ENCODE assay signal across 11 cellular contexts in the genomic region with DNA sequence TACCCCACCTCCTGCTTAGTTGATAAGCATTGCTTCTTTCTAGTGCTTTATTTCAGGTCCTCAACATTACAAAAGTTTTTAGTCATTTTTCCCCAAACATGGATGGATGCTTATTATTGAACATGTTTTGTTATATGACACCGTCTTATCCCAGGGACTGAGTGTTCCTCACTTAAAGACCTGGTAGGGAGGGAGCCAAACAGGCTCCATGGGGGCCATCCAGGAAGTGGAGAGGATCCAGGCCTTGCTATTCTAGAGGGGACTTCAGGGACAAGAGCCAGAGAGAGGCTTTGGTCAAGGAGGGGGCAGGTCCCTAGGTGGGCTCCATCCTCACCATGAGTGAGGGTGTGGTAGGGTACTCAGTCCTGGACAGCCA. TPM values are rescaled to one million over a fixed set of nuclear protein-coding genes. Genes with fewer than 3 reads are reported as not detected.
DNase-seq lines count a peak whose midpoint lies in the region; ATAC-seq and TF ChIP-seq lines count a peak whose summit lies in the region.
"Had no signal": no experiment of that assay in that cellular context is flagged by ENCODE, and none has a peak within 500 bp of the region (broad histone marks: within the 10 kb centered on the region; RNA-seq: fewer than 3 reads in every experiment).

No MANE protein-coding gene starts in this region.

- H3K36me3 ChIP-seq in colonic mucosa (no peaks in the 10 kb centered on the region), rectal smooth muscle tissue (ENCODE audit: control insufficient read depth, insufficient read depth, low read length) (peaks cover 2% of the 10 kb centered on the region)

- H3K4me1 ChIP-seq in colonic mucosa, result no peaks in the 10 kb centered on the region
- H3K4me1 ChIP-seq in rectal smooth muscle tissue (ENCODE audit: control insufficient read depth, insufficient read depth, low read length), result peaks cover 4% of the 10 kb centered on the region

- H3K9ac ChIP-seq in colonic mucosa (ENCODE audit: low read depth in 2 of 2, low read length in 2 of 2), result no peak overlapping the region
- H3K9ac ChIP-seq in rectal smooth muscle tissue (ENCODE audit: low read length), result no peak overlapping the region

- POLR2A ChIA-PET in WTC11 (lab: Charles Lee), result no interaction called here

- no peaks in the 10 kb centered on the region for H3K9me3 Mint-ChIP-seq in activated T-cell treated with anti-CD3 and anti-CD28 coated beads, Interleukin-2, amount 50 U/mL, for 72 hours
- H3K9me3 Mint-ChIP-seq in WTC11, result no peaks in the 10 kb centered on the region

- ATAC-seq in activated T-cell treated with anti-CD3 and anti-CD28 coated beads, Interleukin-2, amount 50 U/mL, for 72 hours (replicated peaks in 1 of 2), result peak in 1 of 2 donors; percentile 6
- no peak for ATAC-seq in WTC11

- peaks cover 43% of the 10 kb centered on the region for H3K4me1 Mint-ChIP-seq in activated T-cell treated with anti-CD3 and anti-CD28 coated beads, Interleukin-2, amount 50 U/mL, for 72 hours (ENCODE audit: low read depth)
- H3K4me1 Mint-ChIP-seq in WTC11, result peaks cover 47% of the 10 kb centered on the region

- H3K9me3 ChIP-seq in colonic mucosa, result no peaks in the 10 kb centered on the region

- TF ChIP-seq CTCF in LNCAP (IDR thresholded peaks at IDR 0.05) (peak; percentile 45), colonic mucosa (IDR thresholded peaks at IDR 0.05) (peak; percentile 9), WTC11 (IDR thresholded peaks at IDR 0.05) (no peak; the same call in 1 of the 2 replicates)

- no peak overlapping the region for H3K27ac ChIP-seq in colonic mucosa
- no peak overlapping the region for H3K27ac ChIP-seq in rectal smooth muscle tissue (ENCODE audit: low read depth, low read length)
- H3K27ac ChIP-seq in substantia nigra (ENCODE audit: low read depth, low read length, poor library complexity, severe bottlenecking), result no peak overlapping the region

- no peak overlapping the region for H3K27ac Mint-ChIP-seq in activated T-cell treated with anti-CD3 and anti-CD28 coated beads, Interleukin-2, amount 50 U/mL, for 72 hours
- no peak overlapping the region for H3K27ac Mint-ChIP-seq in WTC11
- H3K27ac Mint-ChIP-seq: activated CD4-positive, alpha-beta T cell treated with anti-CD3 and anti-CD28 coated beads, Interleukin-2, amount 10 ng/mL, durations not matched to agents 24 days and 14 days had no signal

- H3K27me3 ChIP-seq in colonic mucosa, result peaks cover 70% of the 10 kb centered on the region
- H3K27me3 ChIP-seq in rectal smooth muscle tissue (ENCODE audit: control insufficient read depth, insufficient read depth, low read length), result peaks cover 61% of the 10 kb centered on the region

- H3K4me3 ChIP-seq in colonic mucosa (no peak overlapping the region), rectal smooth muscle tissue (ENCODE audit: low read length) (peak overlapping the region; percentile 61)

- CTCF ChIA-PET in WTC11 (lab: Charles Lee), result interaction anchor here (1.0 to 11.1 kb wide), 8 partner anchors 9 to 151 kb away, joined by 3 to 188 read pairs (median 6); partner anchors contain the start of gene ACTR5

- peaks cover 90% of the 10 kb centered on the region for H3K27me3 Mint-ChIP-seq in activated T-cell treated with anti-CD3 and anti-CD28 coated beads, Interleukin-2, amount 50 U/mL, for 72 hours (ENCODE audit: low read depth)
- peaks cover 99% of the 10 kb centered on the region for H3K27me3 Mint-ChIP-seq in WTC11 (ENCODE audit: low read depth)

- DNase-seq in activated T-cell treated with anti-CD3 and anti-CD28 coated beads, Interleukin-2, amount 50 U/mL, for 72 hours, result no peak
- DNase-seq in activated T-cell treated with anti-CD3 and anti-CD28 coated beads, Interleukin-2, amount 50 U/mL, for 1 hour, result no peak
- no peak for DNase-seq in colonic mucosa
- DNase-seq in substantia nigra (lab: John Stamatoyannopoulos, UW), result no peak
- DNase-seq in NCI-H1436 treated with DMSO at 0.1 percent for 48 hours (lab: John Stamatoyannopoulos, UW), result no peak
- DNase-seq in WTC11 (ENCODE audit: low spot score), result no peak

- peak overlapping the region; percentile 73 to 83 for H3K4me3 Mint-ChIP-seq in activated T-cell treated with anti-CD3 and anti-CD28 coated beads, Interleukin-2, amount 50 U/mL, for 72 hours
- H3K4me3 Mint-ChIP-seq in WTC11, result no peak overlapping the region

- intact Hi-C loops in colonic mucosa (cut with DNase I), result loop anchor here (5.0 kb wide), 1 partner anchor 84 kb away; no protein-coding TSS in a partner anchor

- peaks cover 3% of the 10 kb centered on the region in 2 donors for H3K36me3 Mint-ChIP-seq in activated T-cell treated with anti-CD3 and anti-CD28 coated beads, Interleukin-2, amount 50 U/mL, for 72 hours (ENCODE audit: insufficient read depth in 2 of 2)
- H3K36me3 Mint-ChIP-seq in WTC11, result no peaks in the 10 kb centered on the region

TF ChIP-seq in WTC11, 78 proteins besides CTCF, POLR2A, EP300 and RAD21 (continues in another document):
- TF ChIP-seq GRHL2 (CRISPR knock-in tag; IDR thresholded peaks at IDR 0.05; ENCODE audit: insufficient replicate concordance, severe bottlenecking), result no peak
- TF ChIP-seq CREB1 (CRISPR knock-in tag; IDR thresholded peaks at IDR 0.05), result no peak
- TF ChIP-seq ERG (CRISPR knock-in tag; IDR thresholded peaks at IDR 0.05), result no peak
- TF ChIP-seq, protein P1, sequence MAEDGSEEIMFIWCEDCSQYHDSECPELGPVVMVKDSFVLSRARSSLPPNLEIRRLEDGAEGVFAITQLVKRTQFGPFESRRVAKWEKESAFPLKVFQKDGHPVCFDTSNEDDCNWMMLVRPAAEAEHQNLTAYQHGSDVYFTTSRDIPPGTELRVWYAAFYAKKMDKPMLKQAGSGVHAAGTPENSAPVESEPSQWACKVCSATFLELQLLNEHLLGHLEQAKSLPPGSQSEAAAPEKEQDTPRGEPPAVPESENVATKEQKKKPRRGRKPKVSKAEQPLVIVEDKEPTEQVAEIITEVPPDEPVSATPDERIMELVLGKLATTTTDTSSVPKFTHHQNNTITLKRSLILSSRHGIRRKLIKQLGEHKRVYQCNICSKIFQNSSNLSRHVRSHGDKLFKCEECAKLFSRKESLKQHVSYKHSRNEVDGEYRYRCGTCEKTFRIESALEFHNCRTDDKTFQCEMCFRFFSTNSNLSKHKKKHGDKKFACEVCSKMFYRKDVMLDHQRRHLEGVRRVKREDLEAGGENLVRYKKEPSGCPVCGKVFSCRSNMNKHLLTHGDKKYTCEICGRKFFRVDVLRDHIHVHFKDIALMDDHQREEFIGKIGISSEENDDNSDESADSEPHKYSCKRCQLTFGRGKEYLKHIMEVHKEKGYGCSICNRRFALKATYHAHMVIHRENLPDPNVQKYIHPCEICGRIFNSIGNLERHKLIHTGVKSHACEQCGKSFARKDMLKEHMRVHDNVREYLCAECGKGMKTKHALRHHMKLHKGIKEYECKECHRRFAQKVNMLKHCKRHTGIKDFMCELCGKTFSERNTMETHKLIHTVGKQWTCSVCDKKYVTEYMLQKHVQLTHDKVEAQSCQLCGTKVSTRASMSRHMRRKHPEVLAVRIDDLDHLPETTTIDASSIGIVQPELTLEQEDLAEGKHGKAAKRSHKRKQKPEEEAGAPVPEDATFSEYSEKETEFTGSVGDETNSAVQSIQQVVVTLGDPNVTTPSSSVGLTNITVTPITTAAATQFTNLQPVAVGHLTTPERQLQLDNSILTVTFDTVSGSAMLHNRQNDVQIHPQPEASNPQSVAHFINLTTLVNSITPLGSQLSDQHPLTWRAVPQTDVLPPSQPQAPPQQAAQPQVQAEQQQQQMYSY (CRISPR knock-in tag; IDR thresholded peaks at IDR 0.05), result no peak
- TF ChIP-seq MXD4 (CRISPR knock-in tag; IDR thresholded peaks at IDR 0.05; ENCODE audit: borderline replicate concordance), result no peak
- TF ChIP-seq ATF6 (CRISPR knock-in tag; IDR thresholded peaks at IDR 0.05), result no peak
- TF ChIP-seq MLX (CRISPR knock-in tag; IDR thresholded peaks at IDR 0.05), result no peak
- no peak for TF ChIP-seq SMAD4 (CRISPR knock-in tag; IDR thresholded peaks at IDR 0.05)
- TF ChIP-seq SMAD3 (CRISPR knock-in tag; IDR thresholded peaks at IDR 0.05; ENCODE audit: borderline replicate concordance), result no peak

RNA-seq across cellular contexts. Expression of gene SLC32A1, which starts 7.4 kb away (rescaled TPM):
- total RNA-seq in activated T-cell treated with anti-CD3 and anti-CD28 coated beads, Interleukin-2, amount 50 U/mL, for 72 hours, result under 1 TPM in 1 of 2 donors, not detected in 1; 0.12 TPM
- total RNA-seq in colonic mucosa (not detected), WTC11 (2021) (0.09 to 0.37 TPM (median 0.25 TPM) in 3 replicates)
- total RNA-seq: activated CD4-positive, alpha-beta T cell treated with anti-CD3 and anti-CD28 coated beads, Interleukin-2, amount 10 ng/mL, durations not matched to agents 24 days and 14 days; liver; skeletal muscle tissue had no signal

RNA-seq across cellular contexts. Expression of gene ACTR5, which starts 16.5 kb away (rescaled TPM):
- 1 to 10 TPM; 8.2 to 8.7 TPM for total RNA-seq in activated T-cell treated with anti-CD3 and anti-CD28 coated beads, Interleukin-2, amount 50 U/mL, for 72 hours
- total RNA-seq in colonic mucosa, result 1 to 10 TPM; 4.6 to 8.3 TPM
- 9.8 to 12.0 TPM (median 11.5 TPM) in 3 replicates for total RNA-seq in WTC11 (2021)
